ENCODE assay signal across 1 cellular context in the genomic region with DNA sequence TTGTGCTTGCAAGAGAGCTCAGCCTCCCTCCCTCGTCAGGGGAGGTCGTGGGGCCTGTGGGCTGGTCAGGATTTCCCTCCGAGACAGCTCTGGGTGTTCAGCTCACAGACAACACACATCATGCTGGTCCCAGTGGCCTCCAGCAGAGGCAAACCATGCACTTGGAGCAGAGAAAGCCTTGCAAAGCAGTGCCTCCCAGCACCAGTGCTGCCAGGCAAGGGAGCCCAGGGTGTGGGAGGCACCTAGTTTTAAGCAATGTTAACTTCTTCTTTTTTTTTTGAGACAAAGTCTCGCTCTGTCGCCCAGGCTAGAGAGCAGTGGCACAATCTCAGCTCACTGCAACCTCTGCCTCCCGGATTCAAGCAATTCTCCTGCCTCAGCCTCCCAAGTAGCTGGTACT.
TF ChIP-seq lines count a peak whose summit lies in the region.

No MANE protein-coding gene starts in this region.

TF ChIP-seq in GM12878, 131 proteins besides CTCF, POLR2A, EP300 and RAD21 (continued from another document):
- TF ChIP-seq, protein P1, sequence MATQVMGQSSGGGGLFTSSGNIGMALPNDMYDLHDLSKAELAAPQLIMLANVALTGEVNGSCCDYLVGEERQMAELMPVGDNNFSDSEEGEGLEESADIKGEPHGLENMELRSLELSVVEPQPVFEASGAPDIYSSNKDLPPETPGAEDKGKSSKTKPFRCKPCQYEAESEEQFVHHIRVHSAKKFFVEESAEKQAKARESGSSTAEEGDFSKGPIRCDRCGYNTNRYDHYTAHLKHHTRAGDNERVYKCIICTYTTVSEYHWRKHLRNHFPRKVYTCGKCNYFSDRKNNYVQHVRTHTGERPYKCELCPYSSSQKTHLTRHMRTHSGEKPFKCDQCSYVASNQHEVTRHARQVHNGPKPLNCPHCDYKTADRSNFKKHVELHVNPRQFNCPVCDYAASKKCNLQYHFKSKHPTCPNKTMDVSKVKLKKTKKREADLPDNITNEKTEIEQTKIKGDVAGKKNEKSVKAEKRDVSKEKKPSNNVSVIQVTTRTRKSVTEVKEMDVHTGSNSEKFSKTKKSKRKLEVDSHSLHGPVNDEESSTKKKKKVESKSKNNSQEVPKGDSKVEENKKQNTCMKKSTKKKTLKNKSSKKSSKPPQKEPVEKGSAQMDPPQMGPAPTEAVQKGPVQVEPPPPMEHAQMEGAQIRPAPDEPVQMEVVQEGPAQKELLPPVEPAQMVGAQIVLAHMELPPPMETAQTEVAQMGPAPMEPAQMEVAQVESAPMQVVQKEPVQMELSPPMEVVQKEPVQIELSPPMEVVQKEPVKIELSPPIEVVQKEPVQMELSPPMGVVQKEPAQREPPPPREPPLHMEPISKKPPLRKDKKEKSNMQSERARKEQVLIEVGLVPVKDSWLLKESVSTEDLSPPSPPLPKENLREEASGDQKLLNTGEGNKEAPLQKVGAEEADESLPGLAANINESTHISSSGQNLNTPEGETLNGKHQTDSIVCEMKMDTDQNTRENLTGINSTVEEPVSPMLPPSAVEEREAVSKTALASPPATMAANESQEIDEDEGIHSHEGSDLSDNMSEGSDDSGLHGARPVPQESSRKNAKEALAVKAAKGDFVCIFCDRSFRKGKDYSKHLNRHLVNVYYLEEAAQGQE (IDR thresholded peaks at IDR 0.05; ENCODE audit: low read depth, low read length), result no peak
- TF ChIP-seq JUNB (IDR thresholded peaks at IDR 0.05), result no peak
- no peak for TF ChIP-seq BRCA1 (IDR thresholded peaks at IDR 0.05; ENCODE audit: low read depth, low read length)
- TF ChIP-seq NFXL1 (IDR thresholded peaks at IDR 0.05; ENCODE audit: borderline replicate concordance), result no peak
- TF ChIP-seq IKZF2 (IDR thresholded peaks at IDR 0.05), result no peak
- TF ChIP-seq NRF1 (conservative IDR thresholded peaks at IDR 0.05; ENCODE audit: low read depth, low read length), result no peak
- TF ChIP-seq MXI1 (IDR thresholded peaks at IDR 0.05; ENCODE audit: low read depth, low read length), result no peak
- TF ChIP-seq, protein P2, sequence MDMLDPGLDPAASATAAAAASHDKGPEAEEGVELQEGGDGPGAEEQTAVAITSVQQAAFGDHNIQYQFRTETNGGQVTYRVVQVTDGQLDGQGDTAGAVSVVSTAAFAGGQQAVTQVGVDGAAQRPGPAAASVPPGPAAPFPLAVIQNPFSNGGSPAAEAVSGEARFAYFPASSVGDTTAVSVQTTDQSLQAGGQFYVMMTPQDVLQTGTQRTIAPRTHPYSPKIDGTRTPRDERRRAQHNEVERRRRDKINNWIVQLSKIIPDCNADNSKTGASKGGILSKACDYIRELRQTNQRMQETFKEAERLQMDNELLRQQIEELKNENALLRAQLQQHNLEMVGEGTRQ (IDR thresholded peaks at IDR 0.05; ENCODE audit: borderline replicate concordance, low read depth, low read length), result no peak
- TF ChIP-seq CHD2 (IDR thresholded peaks at IDR 0.05; ENCODE audit: borderline replicate concordance, low read depth, low read length), result no peak
- TF ChIP-seq KAT2A (conservative IDR thresholded peaks at IDR 0.05; ENCODE audit: control insufficient read depth, low read depth, low read length), result no peak
- TF ChIP-seq PAX5 (IDR thresholded peaks at IDR 0.05; ENCODE audit: borderline replicate concordance, low read depth, low read length), result no peak
- TF ChIP-seq CEBPZ (IDR thresholded peaks at IDR 0.05; ENCODE audit: low read depth, low read length), result no peak
- no peak for TF ChIP-seq CREM (IDR thresholded peaks at IDR 0.05; ENCODE audit: low read depth)
- no peak for TF ChIP-seq CHD4 (IDR thresholded peaks at IDR 0.05)
- TF ChIP-seq MTA3 (IDR thresholded peaks at IDR 0.05; ENCODE audit: borderline replicate concordance, low read length), result no peak
